8 cellular contexts compared by ENCODE assay signal in genomic region chr2:192566863-192567262, GRCh38.
"Had no signal": no experiment of that assay in that cellular context is flagged by ENCODE, and none has a peak within 500 bp of the region (broad histone marks: within the 10 kb centered on the region; RNA-seq: fewer than 3 reads in every experiment).

No MANE protein-coding gene starts in this region.

- FAIRE-seq: H1, H54 had no signal

- H3K4me2 ChIP-seq: GM23338 had no signal

- H3K4me3 ChIP-seq: GM23338 had no signal

- H3K27ac ChIP-seq: HL-60 had no signal

- DNase-seq: H9, HCEC 1CT, HFFc6, KG1 had no signal

- H2AFZ ChIP-seq: GM23338 had no signal

- ATAC-seq: GM23338 had no signal
